1 cellular context compared by ENCODE assay signal in genomic region chr2:54663424-54664030, GRCh38.
TF ChIP-seq lines count a peak whose summit lies in the region.

No MANE protein-coding gene starts in this region.

TF ChIP-seq in GM12878, 131 proteins besides CTCF, POLR2A, EP300 and RAD21 (continued from another document):
- TF ChIP-seq SKIL (IDR thresholded peaks at IDR 0.05; ENCODE audit: low read depth, poor library complexity, severe bottlenecking) (no peak), CREM (IDR thresholded peaks at IDR 0.05; ENCODE audit: low read depth) (no peak), ESRRA (IDR thresholded peaks at IDR 0.05; ENCODE audit: low read length) (no peak), HDAC6 (IDR thresholded peaks at IDR 0.05; ENCODE audit: unreplicated experiment) (no peak), TBL1XR1 (IDR thresholded peaks at IDR 0.05; ENCODE audit: low read depth, low read length) (no peak), ZNF207 (IDR thresholded peaks at IDR 0.05; ENCODE audit: borderline replicate concordance) (no peak)
- TF ChIP-seq, protein P1, sequence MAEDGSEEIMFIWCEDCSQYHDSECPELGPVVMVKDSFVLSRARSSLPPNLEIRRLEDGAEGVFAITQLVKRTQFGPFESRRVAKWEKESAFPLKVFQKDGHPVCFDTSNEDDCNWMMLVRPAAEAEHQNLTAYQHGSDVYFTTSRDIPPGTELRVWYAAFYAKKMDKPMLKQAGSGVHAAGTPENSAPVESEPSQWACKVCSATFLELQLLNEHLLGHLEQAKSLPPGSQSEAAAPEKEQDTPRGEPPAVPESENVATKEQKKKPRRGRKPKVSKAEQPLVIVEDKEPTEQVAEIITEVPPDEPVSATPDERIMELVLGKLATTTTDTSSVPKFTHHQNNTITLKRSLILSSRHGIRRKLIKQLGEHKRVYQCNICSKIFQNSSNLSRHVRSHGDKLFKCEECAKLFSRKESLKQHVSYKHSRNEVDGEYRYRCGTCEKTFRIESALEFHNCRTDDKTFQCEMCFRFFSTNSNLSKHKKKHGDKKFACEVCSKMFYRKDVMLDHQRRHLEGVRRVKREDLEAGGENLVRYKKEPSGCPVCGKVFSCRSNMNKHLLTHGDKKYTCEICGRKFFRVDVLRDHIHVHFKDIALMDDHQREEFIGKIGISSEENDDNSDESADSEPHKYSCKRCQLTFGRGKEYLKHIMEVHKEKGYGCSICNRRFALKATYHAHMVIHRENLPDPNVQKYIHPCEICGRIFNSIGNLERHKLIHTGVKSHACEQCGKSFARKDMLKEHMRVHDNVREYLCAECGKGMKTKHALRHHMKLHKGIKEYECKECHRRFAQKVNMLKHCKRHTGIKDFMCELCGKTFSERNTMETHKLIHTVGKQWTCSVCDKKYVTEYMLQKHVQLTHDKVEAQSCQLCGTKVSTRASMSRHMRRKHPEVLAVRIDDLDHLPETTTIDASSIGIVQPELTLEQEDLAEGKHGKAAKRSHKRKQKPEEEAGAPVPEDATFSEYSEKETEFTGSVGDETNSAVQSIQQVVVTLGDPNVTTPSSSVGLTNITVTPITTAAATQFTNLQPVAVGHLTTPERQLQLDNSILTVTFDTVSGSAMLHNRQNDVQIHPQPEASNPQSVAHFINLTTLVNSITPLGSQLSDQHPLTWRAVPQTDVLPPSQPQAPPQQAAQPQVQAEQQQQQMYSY (CRISPR knock-in tag; IDR thresholded peaks at IDR 0.05): no peak
- TF ChIP-seq, protein P2, sequence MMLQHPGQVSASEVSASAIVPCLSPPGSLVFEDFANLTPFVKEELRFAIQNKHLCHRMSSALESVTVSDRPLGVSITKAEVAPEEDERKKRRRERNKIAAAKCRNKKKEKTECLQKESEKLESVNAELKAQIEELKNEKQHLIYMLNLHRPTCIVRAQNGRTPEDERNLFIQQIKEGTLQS (IDR thresholded peaks at IDR 0.05; ENCODE audit: borderline replicate concordance, extremely low read depth, low read depth, low read length): no peak
